1 cellular context compared by ENCODE assay signal in the genomic region with DNA sequence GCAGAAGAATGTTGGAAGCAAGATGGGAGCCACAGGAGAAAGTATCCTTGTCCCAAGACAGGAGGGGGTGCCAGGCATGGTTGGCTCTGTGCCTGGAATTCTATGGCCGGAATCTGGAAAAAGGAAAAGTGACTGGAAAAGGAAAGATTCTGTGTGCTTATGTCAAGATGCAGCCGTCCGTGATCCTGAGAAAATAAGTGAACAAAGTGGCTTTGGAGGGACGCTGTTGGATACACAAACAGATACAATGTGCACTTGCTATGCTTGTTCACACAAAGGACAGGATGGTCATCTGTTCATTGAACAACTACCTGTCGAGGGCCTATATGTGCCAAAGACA.
A peak's percentile ranks its signal among the peaks of the same experiment; 100 is the strongest.
TF ChIP-seq lines count a peak whose summit lies in the region.

No MANE protein-coding gene starts in this region.

TF ChIP-seq in K562, 482 proteins besides CTCF, POLR2A, EP300 and RAD21:
- no peak for TF ChIP-seq MIER1 (IDR thresholded peaks at IDR 0.05; ENCODE audit: low read depth)
- 0 out of 2 replicates have a peak, but pooled peaks have one; percentile 18 for TF ChIP-seq PML (IDR thresholded peaks at IDR 0.05; ENCODE audit: low read length)
- peak; percentile 84; the same call in 1 of the 2 replicates for TF ChIP-seq POLR2AphosphoS2 (IDR thresholded peaks at IDR 0.05; ENCODE audit: low read length)
- peak; percentile 30 for TF ChIP-seq POLR2B (IDR thresholded peaks at IDR 0.05; ENCODE audit: low read depth, partially characterized antibody)
- TF ChIP-seq, protein P1, sequence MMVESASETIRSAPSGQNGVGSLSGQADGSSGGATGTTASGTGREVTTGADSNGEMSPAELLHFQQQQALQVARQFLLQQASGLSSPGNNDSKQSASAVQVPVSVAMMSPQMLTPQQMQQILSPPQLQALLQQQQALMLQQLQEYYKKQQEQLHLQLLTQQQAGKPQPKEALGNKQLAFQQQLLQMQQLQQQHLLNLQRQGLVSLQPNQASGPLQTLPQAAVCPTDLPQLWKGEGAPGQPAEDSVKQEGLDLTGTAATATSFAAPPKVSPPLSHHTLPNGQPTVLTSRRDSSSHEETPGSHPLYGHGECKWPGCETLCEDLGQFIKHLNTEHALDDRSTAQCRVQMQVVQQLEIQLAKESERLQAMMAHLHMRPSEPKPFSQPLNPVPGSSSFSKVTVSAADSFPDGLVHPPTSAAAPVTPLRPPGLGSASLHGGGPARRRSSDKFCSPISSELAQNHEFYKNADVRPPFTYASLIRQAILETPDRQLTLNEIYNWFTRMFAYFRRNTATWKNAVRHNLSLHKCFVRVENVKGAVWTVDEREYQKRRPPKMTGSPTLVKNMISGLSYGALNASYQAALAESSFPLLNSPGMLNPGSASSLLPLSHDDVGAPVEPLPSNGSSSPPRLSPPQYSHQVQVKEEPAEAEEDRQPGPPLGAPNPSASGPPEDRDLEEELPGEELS (CRISPR knock-in tag; IDR thresholded peaks at IDR 0.05; ENCODE audit: borderline replicate concordance) = no peak
